Comparison of ENCODE assay signal across 8 cellular contexts in genomic region chr10:5629789-5630436, GRCh38. TPM values are rescaled to one million over a fixed set of nuclear protein-coding genes. Genes with fewer than 3 reads are reported as not detected.
A peak's percentile ranks its signal among the peaks of the same experiment; 100 is the strongest.
DNase-seq lines count a peak whose midpoint lies in the region; ATAC-seq and TF ChIP-seq lines count a peak whose summit lies in the region.

No MANE protein-coding gene starts in this region.

- no peaks in the 10 kb centered on the region for H3K27me3 ChIP-seq in HL-60 (ENCODE audit: insufficient read depth, poor library complexity, severe bottlenecking)
- H3K27me3 ChIP-seq in transverse colon = no peaks in the 10 kb centered on the region

- H3K36me3 ChIP-seq in transverse colon = no peaks in the 10 kb centered on the region

- TF ChIP-seq CTCF in HL-60 (IDR thresholded peaks at IDR 0.05; ENCODE audit: insufficient read depth, low read length) = peak; percentile 54
- peak; percentile 55 for TF ChIP-seq CTCF in osteocyte (IDR thresholded peaks at IDR 0.05)
- TF ChIP-seq CTCF in transverse colon (IDR thresholded peaks at IDR 0.05) = peak; percentile 83 to 92 (median 90)

- intact Hi-C loops in activated T-helper 2 cell treated with anti-CD3 and anti-CD28 coated beads, Interferon-gamma antibody, Interleukin-2, Interleukin-4, amounts not matched to agents 10 μg/mL and 5 μg/mL and 100 μg/mL, durations not matched to agents 14 hours and 24 hours and 36 hours (cut with micrococcal nuclease) = loop anchor here (1.0 to 10.0 kb wide), 5 partner anchors 183 to 815 kb away; partner anchors contain the start of gene GDI2
- intact Hi-C loops in transverse colon (cut with DNase I; ENCODE audit: low total_unique reads) = no loop called here

- H3K27me3 Mint-ChIP-seq in activated T-helper 2 cell treated with anti-CD3 and anti-CD28 coated beads, Interferon-gamma antibody, Interleukin-2, Interleukin-4, amounts not matched to agents 10 μg/mL and 5 μg/mL and 100 μg/mL, durations not matched to agents 14 hours and 24 hours and 36 hours (ENCODE audit: low read depth) = peaks cover 4% of the 10 kb centered on the region
- H3K27me3 Mint-ChIP-seq in osteocyte (ENCODE audit: unreplicated experiment) = no peaks in the 10 kb centered on the region

- WGBS in transverse colon (ENCODE audit: low coverage in 1 of 2), 2 donors = 52 to 57% methylated on average over 6 to 14 of the region's 14 CpGs

- no peak for TF ChIP-seq POLR2A in transverse colon (IDR thresholded peaks at IDR 0.05)

- H3K4me3 ChIP-seq in HL-60 (replicated peaks; ENCODE audit: insufficient read depth, low read length) (no peak overlapping the region), transverse colon (no peak overlapping the region)

- in situ Hi-C loops in transverse colon (cut with MboI; ENCODE audit: low pct_ligation_motif_present in 1 of 4, low pct_unique_long_range_greater_than_20kb in 1 of 4, low sequenced_read_pairs in 3 of 4) = loop anchor here in 3 of 4 donors (5.0 to 10.0 kb wide), 2 partner anchors 185 to 188 kb away; no protein-coding TSS in a partner anchor

- H3K27ac Mint-ChIP-seq in activated T-helper 2 cell treated with anti-CD3 and anti-CD28 coated beads, Interferon-gamma antibody, Interleukin-2, Interleukin-4, amounts not matched to agents 10 μg/mL and 5 μg/mL and 100 μg/mL, durations not matched to agents 14 hours and 24 hours and 36 hours = no peak overlapping the region
- no peak overlapping the region for H3K27ac Mint-ChIP-seq in osteocyte (ENCODE audit: unreplicated experiment)

- H3K9me3 ChIP-seq in transverse colon = no peaks in the 10 kb centered on the region

- no peak for TF ChIP-seq EP300 in transverse colon (IDR thresholded peaks at IDR 0.05; ENCODE audit: low read depth)

- no peaks in the 10 kb centered on the region for H3K9me3 Mint-ChIP-seq in activated T-helper 2 cell treated with anti-CD3 and anti-CD28 coated beads, Interferon-gamma antibody, Interleukin-2, Interleukin-4, amounts not matched to agents 10 μg/mL and 5 μg/mL and 100 μg/mL, durations not matched to agents 14 hours and 24 hours and 36 hours
- no peaks in the 10 kb centered on the region for H3K9me3 Mint-ChIP-seq in osteocyte (ENCODE audit: unreplicated experiment)

- no peak overlapping the region for H3K4me3 Mint-ChIP-seq in activated T-helper 2 cell treated with anti-CD3 and anti-CD28 coated beads, Interferon-gamma antibody, Interleukin-2, Interleukin-4, amounts not matched to agents 10 μg/mL and 5 μg/mL and 100 μg/mL, durations not matched to agents 14 hours and 24 hours and 36 hours (ENCODE audit: low read depth)
- no peak overlapping the region for H3K4me3 Mint-ChIP-seq in osteocyte (ENCODE audit: unreplicated experiment)

- peaks cover 19% of the 10 kb centered on the region for H3K4me1 Mint-ChIP-seq in activated T-helper 2 cell treated with anti-CD3 and anti-CD28 coated beads, Interferon-gamma antibody, Interleukin-2, Interleukin-4, amounts not matched to agents 10 μg/mL and 5 μg/mL and 100 μg/mL, durations not matched to agents 14 hours and 24 hours and 36 hours (ENCODE audit: low read depth)
- peaks cover 15% of the 10 kb centered on the region for H3K4me1 Mint-ChIP-seq in osteocyte (ENCODE audit: unreplicated experiment)

- DNase-seq in D341Med (ENCODE audit: low spot score) (peak; percentile 86), HL-60 (ENCODE audit: low read depth in 1 of 2, low spot score in 1 of 2) (peak in 1 of 2 experiments; percentile 46), RKO (ENCODE audit: low spot score) (peak; percentile 83), foreskin melanocyte (peak; percentile 68), osteocyte (ENCODE audit: extremely low spot score, unreplicated experiment) (no peak), transverse colon (peak; percentile 89)
- peak; percentile 79 for DNase-seq in activated T-helper 2 cell treated with anti-CD3 and anti-CD28 coated beads, Interferon-gamma antibody, Interleukin-2, Interleukin-4, amounts not matched to agents 10 μg/mL and 5 μg/mL and 100 μg/mL, durations not matched to agents 14 hours and 24 hours and 36 hours (ENCODE audit: low spot score)

- no peaks in the 10 kb centered on the region for H3K36me3 Mint-ChIP-seq in activated T-helper 2 cell treated with anti-CD3 and anti-CD28 coated beads, Interferon-gamma antibody, Interleukin-2, Interleukin-4, amounts not matched to agents 10 μg/mL and 5 μg/mL and 100 μg/mL, durations not matched to agents 14 hours and 24 hours and 36 hours (ENCODE audit: low read depth)
- no peaks in the 10 kb centered on the region for H3K36me3 Mint-ChIP-seq in osteocyte (ENCODE audit: unreplicated experiment)

- H3K27ac ChIP-seq in HL-60 (replicated peaks) (no peak overlapping the region), transverse colon (peak overlapping the region in 1 of 4 donors; percentile 70)

- peaks cover 0 to 43% (median 22%) of the 10 kb centered on the region in 4 donors for H3K4me1 ChIP-seq in transverse colon

- ATAC-seq in GM19467 (IDR thresholded peaks at IDR 0.05; ENCODE audit: unreplicated experiment) = peak; percentile 84

RNA-seq across cellular contexts. Expression of gene ASB13, which starts 36.5 kb away (rescaled TPM):
- 15.2 and 15.5 TPM in 2 replicates for total RNA-seq in activated T-helper 2 cell treated with anti-CD3 and anti-CD28 coated beads, Interferon-gamma antibody, Interleukin-2, Interleukin-4, amounts not matched to agents 10 μg/mL and 5 μg/mL and 100 μg/mL, durations not matched to agents 14 hours and 24 hours and 36 hours
- total RNA-seq in osteocyte (16.0 and 18.4 TPM in 2 replicates), transverse colon (10 to 100 TPM; 14.5 to 73.3 (median 61.0) TPM)

RNA-seq across cellular contexts. Expression of gene TASOR2, which starts 54.7 kb away (rescaled TPM):
- 60.1 and 68.7 TPM in 2 replicates for total RNA-seq in activated T-helper 2 cell treated with anti-CD3 and anti-CD28 coated beads, Interferon-gamma antibody, Interleukin-2, Interleukin-4, amounts not matched to agents 10 μg/mL and 5 μg/mL and 100 μg/mL, durations not matched to agents 14 hours and 24 hours and 36 hours
- total RNA-seq in osteocyte (59.6 and 67.0 TPM in 2 replicates), transverse colon (100 to 1,000 TPM in 1 of 4 donors, 10 to 100 TPM in 3; 55.0 to 106 (median 75.9) TPM)
